ENCODE assay signal across 38 cellular contexts in genomic region chr1:3404801-3405200, GRCh38. TPM values are rescaled to one million over a fixed set of nuclear protein-coding genes. Genes with fewer than 3 reads are reported as not detected.
"Had no signal": no experiment of that assay in that cellular context is flagged by ENCODE, and none has a peak within 500 bp of the region (broad histone marks: within the 10 kb centered on the region; RNA-seq: fewer than 3 reads in every experiment).

No MANE protein-coding gene starts in this region.

- H3K4me1 ChIP-seq: body of pancreas, breast epithelium had no signal

- H3K4me3 Mint-ChIP-seq: activated CD4-positive, alpha-beta T cell treated with anti-CD3 and anti-CD28 coated beads for 36 hours; activated CD4-positive, alpha-beta T cell treated with anti-CD3 and anti-CD28 coated beads, Interleukin-2, amount 10 ng/mL, durations not matched to agents 7 days and 5 days; activated CD8-positive, alpha-beta T cell treated with anti-CD3 and anti-CD28 coated beads for 36 hours; activated naive CD4-positive, alpha-beta T cell treated with anti-CD3 and anti-CD28 coated beads for 36 hours; activated naive CD8-positive, alpha-beta T cell treated with anti-CD3 and anti-CD28 coated beads for 36 hours; activated T-cell treated with anti-CD3 and anti-CD28 coated beads, Interleukin-2, amount 50 U/mL, for 4 hours; activated T-cell treated with anti-CD3 and anti-CD28 coated beads, Interleukin-2, amount 50 U/mL, for 72 hours; activated T-helper 1 cell treated with anti-CD3 and anti-CD28 coated beads, Interleukin-12 subunit alpha, Interleukin-12 subunit beta, Interleukin-2, Interleukin-4 antibody, amounts not matched to agents 30 ng/mL and 10 ng/mL and 1 ng/mL, durations not matched to agents 14 hours and 24 hours and 36 hours; activated T-helper 17 cell treated with anti-CD3 and anti-CD28 coated beads, Interleukin-2, amount 50 U/mL, for 72 hours; T-helper 17 cell; T-helper 2 cell treated with Interferon-gamma antibody and Interleukin-4, amounts not matched to agents 5 μg/mL and 100 μg/mL, for 36 hours; WTC11 had no signal

- FAIRE-seq: astrocyte, colon, TTC549 had no signal

- H3K9me3 ChIP-seq: adrenal gland, body of pancreas, breast epithelium had no signal

- H3K36me3 Mint-ChIP-seq: activated naive CD4-positive, alpha-beta T cell treated with anti-CD3 and anti-CD28 coated beads, Interleukin-2, amount 50 U/mL, for 72 hours; activated naive CD8-positive, alpha-beta T cell treated with anti-CD3 and anti-CD28 coated beads for 36 hours; WTC11 had no signal

- H3K27me3 Mint-ChIP-seq: activated CD4-positive, alpha-beta T cell treated with anti-CD3 and anti-CD28 coated beads for 36 hours; activated CD4-positive, alpha-beta T cell treated with anti-CD3 and anti-CD28 coated beads, Interleukin-2, amount 10 ng/mL, durations not matched to agents 7 days and 5 days; activated CD8-positive, alpha-beta T cell treated with anti-CD3 and anti-CD28 coated beads for 36 hours; activated naive CD8-positive, alpha-beta T cell treated with anti-CD3 and anti-CD28 coated beads for 36 hours had no signal

- DNase-seq: activated CD4-positive, alpha-beta T cell treated with anti-CD3 and anti-CD28 coated beads for 1 hour; activated CD4-positive, alpha-beta T cell treated with anti-CD3 and anti-CD28 coated beads for 36 hours; activated CD4-positive, alpha-beta T cell treated with anti-CD3 and anti-CD28 coated beads for 48 hours; activated CD4-positive, alpha-beta T cell treated with anti-CD3 and anti-CD28 coated beads, Interleukin-2, amount 10 ng/mL, durations not matched to agents 7 days and 5 days; activated CD4-positive, alpha-beta T cell treated with anti-CD3 and anti-CD28 coated beads, Interleukin-2, amount 50 U/mL, for 48 hours; activated CD4-positive, CD25-positive, alpha-beta regulatory T cell; activated CD8-positive, alpha-beta memory T cell treated with anti-CD3 and anti-CD28 coated beads, Interleukin-2, amount 50 U/mL, for 4 hours; activated CD8-positive, alpha-beta T cell treated with anti-CD3 and anti-CD28 coated beads for 36 hours; activated effector memory CD4-positive, alpha-beta T cell treated with anti-CD3 and anti-CD28 coated beads, Interleukin-2, amount 50 U/mL, for 16 hours; activated gamma-delta T cell treated with Interleukin-2 at 50 U/mL for 16 hours; activated naive CD4-positive, alpha-beta T cell; activated naive CD4-positive, alpha-beta T cell treated with anti-CD3 and anti-CD28 coated beads for 36 hours; activated naive CD4-positive, alpha-beta T cell treated with anti-CD3 and anti-CD28 coated beads, Interleukin-2, amount 50 U/mL, for 16 hours; activated naive CD8-positive, alpha-beta T cell treated with anti-CD3 and anti-CD28 coated beads for 36 hours; activated T-cell treated with anti-CD3 and anti-CD28 coated beads for 4 hours; activated T-cell treated with anti-CD3 and anti-CD28 coated beads, Interleukin-2, amount 50 U/mL, for 1 hour; activated T-cell treated with anti-CD3 and anti-CD28 coated beads, Interleukin-2, amount 50 U/mL, for 4 hours; activated T-cell treated with anti-CD3 and anti-CD28 coated beads, Interleukin-2, amount 50 U/mL, for 72 hours; adrenal gland; amniotic stem cell; aorta; body of pancreas; brain microvascular endothelial cell; central memory CD4-positive, alpha-beta T cell; T-helper 17 cell; T-helper 9 cell had no signal

- H3K9me3 Mint-ChIP-seq: activated CD4-positive, alpha-beta T cell treated with anti-CD3 and anti-CD28 coated beads, Interleukin-2, amount 10 ng/mL, durations not matched to agents 7 days and 5 days; activated CD8-positive, alpha-beta T cell treated with anti-CD3 and anti-CD28 coated beads for 36 hours; activated naive CD4-positive, alpha-beta T cell treated with anti-CD3 and anti-CD28 coated beads for 36 hours; activated naive CD4-positive, alpha-beta T cell treated with anti-CD3 and anti-CD28 coated beads, Interleukin-2, amount 50 U/mL, for 72 hours; activated naive CD8-positive, alpha-beta T cell treated with anti-CD3 and anti-CD28 coated beads for 36 hours; activated T-cell treated with anti-CD3 and anti-CD28 coated beads, Interleukin-2, amount 50 U/mL, for 4 hours; activated T-cell treated with anti-CD3 and anti-CD28 coated beads, Interleukin-2, amount 50 U/mL, for 72 hours; activated T-helper 1 cell treated with anti-CD3 and anti-CD28 coated beads, Interleukin-12 subunit alpha, Interleukin-12 subunit beta, Interleukin-2, Interleukin-4 antibody, amounts not matched to agents 30 ng/mL and 10 ng/mL and 1 ng/mL, durations not matched to agents 14 hours and 24 hours and 36 hours; activated T-helper 17 cell treated with anti-CD3 and anti-CD28 coated beads, Interleukin-2, amount 50 U/mL, for 72 hours; T-helper 2 cell treated with Interferon-gamma antibody and Interleukin-4, amounts not matched to agents 5 μg/mL and 100 μg/mL, for 36 hours; WTC11 had no signal

- ATAC-seq: activated CD4-positive, alpha-beta T cell treated with anti-CD3 and anti-CD28 coated beads for 36 hours; activated CD4-positive, CD25-positive, alpha-beta regulatory T cell treated with anti-CD3 and anti-CD28 coated beads, Interleukin-2, amount 50 U/mL, for 24 hours; activated CD8-positive, alpha-beta T cell treated with anti-CD3 and anti-CD28 coated beads for 36 hours; activated naive CD4-positive, alpha-beta T cell treated with anti-CD3 and anti-CD28 coated beads, Interleukin-2, amount 50 U/mL, for 72 hours; activated T-cell treated with anti-CD3 and anti-CD28 coated beads, Interleukin-2, amount 50 U/mL, for 4 hours; activated T-cell treated with anti-CD3 and anti-CD28 coated beads, Interleukin-2, amount 50 U/mL, for 72 hours; activated T-helper 17 cell treated with anti-CD3 and anti-CD28 coated beads, Interleukin-2, amount 50 U/mL, for 72 hours; body of pancreas; T-helper 17 cell; WTC11 had no signal

- H3K27me3 ChIP-seq: body of pancreas, brain microvascular endothelial cell had no signal

- H3K36me3 ChIP-seq: adrenal gland, brain microvascular endothelial cell, breast epithelium had no signal

- H3K4me1 Mint-ChIP-seq: activated CD4-positive, alpha-beta T cell treated with anti-CD3 and anti-CD28 coated beads for 36 hours; activated CD4-positive, alpha-beta T cell treated with anti-CD3 and anti-CD28 coated beads, Interleukin-2, amount 10 ng/mL, durations not matched to agents 7 days and 5 days; activated naive CD8-positive, alpha-beta T cell treated with anti-CD3 and anti-CD28 coated beads for 36 hours; activated T-helper 17 cell treated with anti-CD3 and anti-CD28 coated beads, Interleukin-2, amount 50 U/mL, for 72 hours; T-helper 17 cell; WTC11 had no signal

- H3K27ac Mint-ChIP-seq: activated CD4-positive, alpha-beta T cell treated with anti-CD3 and anti-CD28 coated beads for 36 hours; activated CD4-positive, alpha-beta T cell treated with anti-CD3 and anti-CD28 coated beads, Interleukin-2, amount 10 ng/mL, durations not matched to agents 7 days and 5 days; activated CD8-positive, alpha-beta T cell treated with anti-CD3 and anti-CD28 coated beads for 36 hours; activated naive CD4-positive, alpha-beta T cell treated with anti-CD3 and anti-CD28 coated beads for 36 hours; activated naive CD4-positive, alpha-beta T cell treated with anti-CD3 and anti-CD28 coated beads, Interleukin-2, amount 50 U/mL, for 72 hours; activated naive CD8-positive, alpha-beta T cell treated with anti-CD3 and anti-CD28 coated beads for 36 hours; activated T-cell treated with anti-CD3 and anti-CD28 coated beads, Interleukin-2, amount 50 U/mL, for 72 hours; activated T-helper 1 cell treated with anti-CD3 and anti-CD28 coated beads, Interleukin-12 subunit alpha, Interleukin-12 subunit beta, Interleukin-2, Interleukin-4 antibody, amounts not matched to agents 30 ng/mL and 10 ng/mL and 1 ng/mL, durations not matched to agents 14 hours and 24 hours and 36 hours; activated T-helper 17 cell treated with anti-CD3 and anti-CD28 coated beads, Interleukin-2, amount 50 U/mL, for 72 hours; T-helper 17 cell; T-helper 2 cell treated with Interferon-gamma antibody and Interleukin-4, amounts not matched to agents 5 μg/mL and 100 μg/mL, for 36 hours; WTC11 had no signal

- H3K4me3 ChIP-seq: adrenal gland, body of pancreas, breast epithelium had no signal

- H3K27ac ChIP-seq: adrenal gland, body of pancreas, brain microvascular endothelial cell, breast epithelium, VCaP had no signal

RNA-seq across cellular contexts. Expression of gene ARHGEF16, which starts 49.7 kb away (rescaled TPM):
- total RNA-seq: activated CD4-positive, alpha-beta T cell treated with anti-CD3 and anti-CD28 coated beads for 36 hours; activated CD4-positive, alpha-beta T cell treated with anti-CD3 and anti-CD28 coated beads, Interleukin-2, amount 10 ng/mL, durations not matched to agents 7 days and 5 days; activated CD8-positive, alpha-beta T cell treated with anti-CD3 and anti-CD28 coated beads for 36 hours; activated T-helper 1 cell treated with anti-CD3 and anti-CD28 coated beads, Interleukin-12 subunit alpha, Interleukin-12 subunit beta, Interleukin-2, Interleukin-4 antibody, amounts not matched to agents 30 ng/mL and 10 ng/mL and 1 ng/mL, durations not matched to agents 14 hours and 24 hours and 36 hours; T-helper 1 cell treated with Interleukin-12 subunit alpha and Interleukin-12 subunit beta and Interleukin-4 antibody, amounts not matched to agents 30 ng/mL and 1 ng/mL, for 36 hours had no signal
